In the genomic region with DNA sequence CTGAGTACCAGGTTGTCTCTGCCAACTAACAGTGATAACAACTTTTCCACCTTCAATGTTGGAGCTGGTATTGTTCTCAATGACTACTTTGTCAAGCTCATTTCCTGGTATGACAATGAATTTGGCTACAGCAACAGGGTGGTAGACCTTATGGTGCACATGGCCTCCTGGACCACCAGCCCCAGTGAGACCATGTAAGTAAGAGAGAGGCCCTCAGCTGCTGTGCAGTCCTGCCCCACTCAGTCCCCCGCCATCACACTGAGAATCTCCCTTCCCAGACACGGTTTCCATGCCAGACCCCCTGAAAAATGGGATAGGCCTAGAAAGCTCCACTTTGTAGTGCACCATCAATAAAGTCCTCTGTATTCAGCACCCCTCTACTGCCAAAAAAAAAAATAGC, we compare ENCODE assay signal across 26 cellular contexts.
"Had no signal": no experiment of that assay in that cellular context is flagged by ENCODE, and none has a peak within 500 bp of the region (broad histone marks: within the 10 kb centered on the region; RNA-seq: fewer than 3 reads in every experiment).

No MANE protein-coding gene starts in this region.

- ATAC-seq: activated CD8-positive, alpha-beta T cell treated with anti-CD3 and anti-CD28 coated beads, Interleukin-2, amount 10 ng/mL, durations not matched to agents 7 days and 5 days; body of pancreas; Panc1 had no signal

- H3K9me3 ChIP-seq: body of pancreas, breast epithelium, SJCRH30 had no signal

- H3K27ac ChIP-seq: body of pancreas, breast epithelium, SJCRH30, SK-N-MC, WERI-Rb-1 had no signal

- H3K27ac Mint-ChIP-seq: activated CD4-positive, alpha-beta T cell treated with anti-CD3 and anti-CD28 coated beads, Interleukin-2, amount 10 ng/mL, durations not matched to agents 24 days and 14 days; activated CD8-positive, alpha-beta T cell treated with anti-CD3 and anti-CD28 coated beads, Interleukin-2, amount 10 ng/mL, durations not matched to agents 7 days and 5 days; activated naive CD4-positive, alpha-beta T cell treated with anti-CD3 and anti-CD28 coated beads for 36 hours; activated T-cell treated with anti-CD3 and anti-CD28 coated beads, Interleukin-2, amount 50 U/mL, for 24 hours had no signal

- H3K27me3 ChIP-seq: body of pancreas, breast epithelium, SJCRH30 had no signal

- H3K36me3 ChIP-seq: breast epithelium, SJCRH30, WERI-Rb-1 had no signal

- H3K27me3 Mint-ChIP-seq: activated CD4-positive, alpha-beta T cell treated with anti-CD3 and anti-CD28 coated beads, Interleukin-2, amount 10 ng/mL, durations not matched to agents 24 days and 14 days; activated naive CD8-positive, alpha-beta T cell; activated T-cell treated with anti-CD3 and anti-CD28 coated beads, Interleukin-2, amount 50 U/mL, for 24 hours had no signal

- DNase-seq: activated CD4-positive, alpha-beta T cell treated with anti-CD3 and anti-CD28 coated beads, Interleukin-2, amount 10 ng/mL, durations not matched to agents 24 days and 14 days; activated CD4-positive, alpha-beta T cell treated with anti-CD3 and anti-CD28 coated beads, Interleukin-2, amount 50 U/mL, for 48 hours; activated CD4-positive, CD25-positive, alpha-beta regulatory T cell; activated CD8-positive, alpha-beta T cell treated with anti-CD3 and anti-CD28 coated beads, Interleukin-2, amount 10 ng/mL, durations not matched to agents 7 days and 5 days; activated gamma-delta T cell treated with Interleukin-2 at 50 U/mL for 16 hours; activated naive CD4-positive, alpha-beta T cell treated with anti-CD3 and anti-CD28 coated beads for 36 hours; activated T-cell treated with anti-CD3 and anti-CD28 coated beads, Interleukin-2, amount 50 U/mL, for 24 hours; amygdala; body of pancreas; cerebellar nuclear complex; Karpas-422; KBM-7; NCI-H1105; NCI-H1417 treated with DMSO at 0.1 percent for 48 hours; NCI-H1694; NCI-H2029; NCI-H345; NCI-H524 treated with DMSO at 0.1 percent for 48 hours; SHP77; SJCRH30; T1000; WERI-Rb-1 had no signal

- H3K4me3 Mint-ChIP-seq: activated CD4-positive, alpha-beta T cell treated with anti-CD3 and anti-CD28 coated beads, Interleukin-2, amount 10 ng/mL, durations not matched to agents 24 days and 14 days; activated CD8-positive, alpha-beta T cell treated with anti-CD3 and anti-CD28 coated beads, Interleukin-2, amount 10 ng/mL, durations not matched to agents 7 days and 5 days; activated naive CD4-positive, alpha-beta T cell treated with anti-CD3 and anti-CD28 coated beads for 36 hours; activated naive CD8-positive, alpha-beta T cell; activated T-cell treated with anti-CD3 and anti-CD28 coated beads, Interleukin-2, amount 50 U/mL, for 24 hours had no signal

- H3K4me3 ChIP-seq: body of pancreas, breast epithelium, SJCRH30, SK-N-MC had no signal

- H3K9me3 Mint-ChIP-seq: activated naive CD4-positive, alpha-beta T cell treated with anti-CD3 and anti-CD28 coated beads for 36 hours; activated T-cell treated with anti-CD3 and anti-CD28 coated beads, Interleukin-2, amount 50 U/mL, for 24 hours had no signal
